15 cellular contexts compared by ENCODE assay signal in genomic region chr9:137032893-137033292, GRCh38. TPM values are rescaled to one million over a fixed set of nuclear protein-coding genes. Genes with fewer than 3 reads are reported as not detected.
A peak's percentile ranks its signal among the peaks of the same experiment; 100 is the strongest.
DNase-seq lines count a peak whose midpoint lies in the region; ATAC-seq and TF ChIP-seq lines count a peak whose summit lies in the region.
"Had no signal": no experiment of that assay in that cellular context is flagged by ENCODE, and none has a peak within 500 bp of the region (broad histone marks: within the 10 kb centered on the region; RNA-seq: fewer than 3 reads in every experiment).

No MANE protein-coding gene starts in this region.

- no peak overlapping the region for H2BK120ac ChIP-seq in trophoblast cell (ENCODE audit: insufficient read depth, low read length, poor library complexity)

- TF ChIP-seq POLR2A in NB4 (IDR thresholded peaks at IDR 0.05; ENCODE audit: extremely low read depth, insufficient read length) = peak; percentile 79
- no peak for TF ChIP-seq POLR2A in esophagus muscularis mucosa (IDR thresholded peaks at IDR 0.05; ENCODE audit: low read depth)

- DNase-seq in CD8-positive, alpha-beta memory T cell = no peak
- DNase-seq in NB4 (ENCODE audit: low read depth) (peak; percentile 64), esophagus muscularis mucosa (ENCODE audit: extremely low spot score) (no peak), trophoblast cell (peak; percentile 13 to 26), Caco-2 (no peak), Ammon's horn (ENCODE audit: low spot score) (no peak)
- DNase-seq in stimulated activated CD4-positive, alpha-beta T cell treated with anti-CD3 and anti-CD28 coated beads, Interleukin-4, amount 100 ng/mL, for 24 hours = no peak
- DNase-seq: DMS53; endodermal cell; IMR-90; stimulated activated CD4-positive, alpha-beta T cell treated with anti-CD3 and anti-CD28 coated beads, Interleukin-15, amount 100 ng/mL, for 24 hours; stomach had no signal

- H3K4ac ChIP-seq in trophoblast cell (ENCODE audit: low read depth, low read length) = no peak overlapping the region

- H3K27me3 Mint-ChIP-seq in CD8-positive, alpha-beta memory T cell = no peaks in the 10 kb centered on the region
- no peaks in the 10 kb centered on the region for H3K27me3 Mint-ChIP-seq in Caco-2 (ENCODE audit: insufficient read depth, unreplicated experiment)

- H4K12ac ChIP-seq in trophoblast cell (ENCODE audit: low read depth, low read length) = no peak overlapping the region

- peaks cover 41 to 61% (median 46%) of the 10 kb centered on the region in 3 donors for H3K4me1 Mint-ChIP-seq in CD8-positive, alpha-beta memory T cell
- no peaks in the 10 kb centered on the region for H3K4me1 Mint-ChIP-seq in Caco-2 (ENCODE audit: low read depth, unreplicated experiment)
- H3K4me1 Mint-ChIP-seq: endodermal cell had no signal

- H3K9ac ChIP-seq in trophoblast cell (ENCODE audit: low read length) = no peak overlapping the region

- ATAC-seq in HG03432 (IDR thresholded peaks at IDR 0.05; ENCODE audit: unreplicated experiment) = no peak

- peaks cover 54% of the 10 kb centered on the region for H3K4me1 ChIP-seq in CD8-positive, alpha-beta memory T cell (ENCODE audit: insufficient read depth, low read length)
- peaks cover 20 to 34% (median 30%) of the 10 kb centered on the region in 4 donors for H3K4me1 ChIP-seq in esophagus muscularis mucosa
- peaks cover 6% of the 10 kb centered on the region in 2 experiments for H3K4me1 ChIP-seq in trophoblast cell (ENCODE audit: control insufficient read depth in 1 of 2, insufficient read depth in 2 of 2, low read length in 2 of 2)
- H3K4me1 ChIP-seq in Caco-2 = peaks cover 20% of the 10 kb centered on the region

- H3K14ac ChIP-seq in trophoblast cell (ENCODE audit: low read length) = no peak overlapping the region

- H3K4me3 ChIP-seq in CD8-positive, alpha-beta memory T cell (ENCODE audit: low read length) = no peak overlapping the region
- H3K4me3 ChIP-seq in NB4 (ENCODE audit: low read depth, low read length) = peak overlapping the region; percentile 38
- H3K4me3 ChIP-seq in esophagus muscularis mucosa = peak overlapping the region in 3 of 4 donors; percentile 14 to 39 (median 27)
- H3K4me3 ChIP-seq in trophoblast cell (ENCODE audit: low read depth, low read length) = no peak overlapping the region
- H3K4me3 ChIP-seq in Caco-2 (ENCODE audit: low read depth, low read length) = no peak overlapping the region

- H3K27ac Mint-ChIP-seq in CD8-positive, alpha-beta memory T cell = peak overlapping the region; percentile 58 to 96 (median 86)
- H3K27ac Mint-ChIP-seq in Caco-2 (ENCODE audit: unreplicated experiment) = no peak overlapping the region
- H3K27ac Mint-ChIP-seq: endodermal cell had no signal

- no peaks in the 10 kb centered on the region for H3K9me3 ChIP-seq in CD8-positive, alpha-beta memory T cell (ENCODE audit: low read length)
- H3K9me3 ChIP-seq in esophagus muscularis mucosa = no peaks in the 10 kb centered on the region
- peaks cover 2% of the 10 kb centered on the region for H3K9me3 ChIP-seq in trophoblast cell (ENCODE audit: insufficient read depth, low read depth, low read length)
- H3K9me3 ChIP-seq in Caco-2 = no peaks in the 10 kb centered on the region
- H3K9me3 ChIP-seq: stomach had no signal

- TF ChIP-seq CTCF in NB4 (IDR thresholded peaks at IDR 0.05; ENCODE audit: low read depth, low read length) (no peak), esophagus muscularis mucosa (IDR thresholded peaks at IDR 0.05) (no peak), Caco-2 (IDR thresholded peaks at IDR 0.05; ENCODE audit: insufficient read depth in 1 of 2, low read depth in 1 of 2, low read length in 1 of 2, severe bottlenecking in 1 of 2, unreplicated experiment in 1 of 2) (no peak)

- H2BK12ac ChIP-seq in trophoblast cell (ENCODE audit: low read length) = no peak overlapping the region

- H3K4me2 ChIP-seq in trophoblast cell (ENCODE audit: low read length) = no peak overlapping the region

- no TSS peak for BruUV-seq in Caco-2 (replicated peaks; lab: Mats Ljungman, UMichigan)

- no peaks in the 10 kb centered on the region for H3K36me3 ChIP-seq in CD8-positive, alpha-beta memory T cell (ENCODE audit: insufficient read depth, low read length)
- peaks cover 0 to 11% (median 9%) of the 10 kb centered on the region in 4 donors for H3K36me3 ChIP-seq in esophagus muscularis mucosa
- no peaks in the 10 kb centered on the region for H3K36me3 ChIP-seq in trophoblast cell (ENCODE audit: control insufficient read depth in 1 of 2, insufficient read depth in 2 of 2, low read length in 2 of 2)
- no peaks in the 10 kb centered on the region for H3K36me3 ChIP-seq in Caco-2 (ENCODE audit: control insufficient read depth, insufficient read depth, low read length)

- H4K91ac ChIP-seq in trophoblast cell (ENCODE audit: low read depth, low read length) = no peak overlapping the region

- no peak for TF ChIP-seq EP300 in esophagus muscularis mucosa (IDR thresholded peaks at IDR 0.05)

- H3K27ac ChIP-seq in CD8-positive, alpha-beta memory T cell (ENCODE audit: low read depth, low read length) = no peak overlapping the region
- H3K27ac ChIP-seq in esophagus muscularis mucosa (replicated peaks in 1 of 4) (no peak overlapping the region), trophoblast cell (ENCODE audit: low read depth, low read length) (no peak overlapping the region)
- H3K27ac ChIP-seq: VCaP had no signal

- no peak overlapping the region for H2BK5ac ChIP-seq in trophoblast cell (ENCODE audit: low read depth, low read length, poor library complexity)

- intact Hi-C loops in esophagus muscularis mucosa (cut with DNase I) (no loop called here), Caco-2 (cut with micrococcal nuclease; ENCODE audit: unreplicated experiment) (no loop called here)

- CTCF ChIA-PET in CD8-positive, alpha-beta memory T cell (lab: Charles Lee) = interaction anchor here (0.7 to 8.9 kb wide), 8 partner anchors 14 to 244 kb away, joined by 3 to 159 read pairs (median 6); partner anchors contain the start of genes C8G, FBXW5, MAN1B1 and TMEM141
- CTCF ChIA-PET in Caco-2 (lab: Charles Lee) = interaction anchor here (0.7 kb wide), 1 partner anchor 96 kb away, joined by 3 read pairs; no protein-coding TSS in a partner anchor

- POLR2A ChIA-PET in CD8-positive, alpha-beta memory T cell (lab: Charles Lee) = interaction anchor here (0.5 to 0.6 kb wide), 2 partner anchors 38 to 572 kb away, joined by 3 read pairs; partner anchors contain the start of genes ARRDC1 and SAPCD2
- POLR2A ChIA-PET in Caco-2 (lab: Charles Lee) = no interaction called here

- WGBS in esophagus muscularis mucosa = 60% methylated on average over 5 of the region's 10 CpGs
- no CpG with 5 or more reads among the region's 10 CpGs for WGBS in trophoblast cell (ENCODE audit: extremely low coverage, insufficient coverage, insufficient read length)

- no peaks in the 10 kb centered on the region for H3K9me3 Mint-ChIP-seq in CD8-positive, alpha-beta memory T cell
- H3K9me3 Mint-ChIP-seq in Caco-2 (ENCODE audit: unreplicated experiment) = no peaks in the 10 kb centered on the region
- H3K9me3 Mint-ChIP-seq: endodermal cell had no signal

- H3K79me2 ChIP-seq in trophoblast cell (ENCODE audit: control insufficient read depth, insufficient read depth, low read length, poor library complexity) = no peaks in the 10 kb centered on the region

- H3K79me1 ChIP-seq in trophoblast cell (ENCODE audit: low read length) = no peaks in the 10 kb centered on the region

- no peak overlapping the region for H3K23ac ChIP-seq in trophoblast cell (ENCODE audit: low read length)

- H3K4me3 Mint-ChIP-seq in CD8-positive, alpha-beta memory T cell = peak overlapping the region; percentile 11 to 74 (median 67)
- H3K4me3 Mint-ChIP-seq in Caco-2 (ENCODE audit: unreplicated experiment) = no peak overlapping the region
- H3K4me3 Mint-ChIP-seq: endodermal cell had no signal

- H3K36me3 Mint-ChIP-seq in CD8-positive, alpha-beta memory T cell = no peaks in the 10 kb centered on the region
- H3K36me3 Mint-ChIP-seq in Caco-2 (ENCODE audit: insufficient read depth, unreplicated experiment) = peaks cover 17% of the 10 kb centered on the region

- H4K8ac ChIP-seq in trophoblast cell (ENCODE audit: low read depth, low read length) = no peak overlapping the region

- no peak overlapping the region for H2AFZ ChIP-seq in trophoblast cell (ENCODE audit: insufficient read depth, low read length, poor library complexity)

- no peaks in the 10 kb centered on the region for H3K27me3 ChIP-seq in CD8-positive, alpha-beta memory T cell (ENCODE audit: insufficient read depth, low read length, poor library complexity, severe bottlenecking)
- H3K27me3 ChIP-seq in esophagus muscularis mucosa (peaks cover 0 to 8% (median 0%) of the 10 kb centered on the region in 4 donors), trophoblast cell (ENCODE audit: insufficient read depth, low read length) (no peaks in the 10 kb centered on the region), Caco-2 (replicated peaks; ENCODE audit: control insufficient read depth, insufficient read depth, low read length) (no peaks in the 10 kb centered on the region)

- no peak overlapping the region for H3K18ac ChIP-seq in trophoblast cell (ENCODE audit: low read length)

- H2AK5ac ChIP-seq in trophoblast cell (ENCODE audit: low read length) = no peak overlapping the region

RNA-seq across cellular contexts. Expression of gene FUT7, which starts 1.0 kb away (rescaled TPM):
- total RNA-seq in CD8-positive, alpha-beta memory T cell = under 1 TPM; 0.57 to 0.82 TPM
- 28.7 TPM for polyA plus RNA-seq in CD8-positive, alpha-beta memory T cell
- under 1 TPM in 2 of 4 donors, not detected in 2; 0.32 to 0.83 TPM for total RNA-seq in esophagus muscularis mucosa
- polyA plus RNA-seq in trophoblast cell (2013) = not detected in 2 replicates
- not detected in 2 replicates for total RNA-seq in Caco-2 (2022)
- total RNA-seq: endodermal cell, IMR-90, myocyte had no signal
- polyA plus RNA-seq: IMR-90 had no signal

RNA-seq across cellular contexts. Expression of gene ABCA2, which starts 4.9 kb away (rescaled TPM):
- 10 to 100 TPM; 15.9 to 20.7 TPM for total RNA-seq in CD8-positive, alpha-beta memory T cell
- polyA plus RNA-seq in CD8-positive, alpha-beta memory T cell = 20.2 TPM
- total RNA-seq in esophagus muscularis mucosa (10 to 100 TPM; 17.4 to 30.9 (median 21.6) TPM), Caco-2 (2022) (22.6 and 27.3 TPM in 2 replicates)
- 6.9 and 7.1 TPM in 2 replicates for polyA plus RNA-seq in trophoblast cell (2013)

RNA-seq across cellular contexts. Expression of gene NPDC1, which starts 13.1 kb away (rescaled TPM):
- total RNA-seq in CD8-positive, alpha-beta memory T cell = 10 to 100 TPM; 24.6 to 27.5 TPM
- 38.4 TPM for polyA plus RNA-seq in CD8-positive, alpha-beta memory T cell
- total RNA-seq in esophagus muscularis mucosa = 100 to 1,000 TPM in 2 of 4 donors, 10 to 100 TPM in 2; 45.3 to 119 (median 91.5) TPM
- polyA plus RNA-seq in trophoblast cell (2013) = 3.7 and 4.7 TPM in 2 replicates
- total RNA-seq in Caco-2 (2022) = 44.1 and 49.2 TPM in 2 replicates

RNA-seq across cellular contexts. Expression of gene ENTPD2, which starts 21.0 kb away (rescaled TPM):
- not detected for total RNA-seq in CD8-positive, alpha-beta memory T cell
- polyA plus RNA-seq in CD8-positive, alpha-beta memory T cell = not detected
- total RNA-seq in esophagus muscularis mucosa = 1 to 10 TPM in 2 of 4 donors, under 1 TPM in 2; 0.42 to 1.2 (median 1.0) TPM
- polyA plus RNA-seq in trophoblast cell (2013) = 1.2 TPM in 2 replicates
- 2.9 and 3.4 TPM in 2 replicates for total RNA-seq in Caco-2 (2022)
- total RNA-seq: IMR-90 had no signal
- polyA plus RNA-seq: IMR-90 had no signal

RNA-seq across cellular contexts. Expression of gene CLIC3, which starts 36.5 kb away (rescaled TPM):
- 1 to 10 TPM; 3.4 to 4.1 TPM for total RNA-seq in CD8-positive, alpha-beta memory T cell
- polyA plus RNA-seq in CD8-positive, alpha-beta memory T cell = 52.1 TPM
- total RNA-seq in esophagus muscularis mucosa (1 to 10 TPM in 2 of 4 donors, not detected in 2; 1.4 to 2.5 TPM), Caco-2 (2022) (4.5 and 4.7 TPM in 2 replicates)
- polyA plus RNA-seq in trophoblast cell (2013) = 116 and 128 TPM in 2 replicates
- total RNA-seq: myocyte had no signal

Comparison
In these comparisons a context has a peak if more than half of its experiments do, and no peak if none do; other contexts are left out.
1. DNase-seq: peak in NB4 (single experiment) and trophoblast cell (2 of 2); none in CD8-positive, alpha-beta memory T cell (0 of 5), esophagus muscularis mucosa (single experiment), stimulated activated CD4-positive, alpha-beta T cell treated with anti-CD3 and anti-CD28 coated beads, Interleukin-4, amount 100 ng/mL, for 24 hours (single experiment), Caco-2 (0 of 2) and Ammon's horn (single experiment).
2. H3K4me3 ChIP-seq: peak in NB4 (single experiment) and esophagus muscularis mucosa (3 of 4); none in CD8-positive, alpha-beta memory T cell (single experiment), trophoblast cell (single experiment) and Caco-2 (single experiment).